13 cellular contexts compared by ENCODE assay signal in the genomic region with DNA sequence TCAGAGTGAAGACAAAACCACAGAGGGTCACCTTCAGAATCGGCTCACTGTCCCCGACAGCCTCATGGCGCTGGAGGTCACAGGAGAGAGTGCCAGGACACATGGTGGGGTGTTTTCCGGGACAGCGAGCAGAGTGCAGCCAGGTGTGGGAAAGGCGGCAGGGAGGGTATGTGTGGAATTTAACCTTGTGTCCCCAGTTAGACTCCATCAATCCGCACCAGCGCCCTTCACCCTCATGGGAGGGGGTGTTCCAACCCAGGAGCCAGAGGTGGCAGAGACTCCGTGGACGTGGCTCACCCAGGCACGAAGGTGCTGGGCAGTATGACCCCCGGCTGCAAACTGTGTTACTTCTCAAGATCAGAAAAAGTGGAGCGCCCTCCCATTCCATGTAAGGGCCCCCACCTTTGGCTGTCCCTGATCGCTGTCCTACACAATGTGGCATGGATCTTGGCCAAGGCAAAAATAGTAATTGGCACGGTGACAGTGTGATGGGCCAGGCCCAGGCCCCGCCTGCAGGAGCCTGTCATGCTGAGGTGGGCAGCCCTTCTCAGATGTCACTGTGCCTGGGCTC.
DNase-seq lines count a peak whose midpoint lies in the region; ATAC-seq, FAIRE-seq and TF ChIP-seq lines count a peak whose summit lies in the region.
"Had no signal": no experiment of that assay in that cellular context is flagged by ENCODE, and none has a peak within 500 bp of the region (broad histone marks: within the 10 kb centered on the region; RNA-seq: fewer than 3 reads in every experiment).

No MANE protein-coding gene starts in this region.

- peak; percentile 42 to 74 for DNase-seq in NCI-H2081 (lab: John Stamatoyannopoulos, UW)
- DNase-seq in NCI-H2081 treated with DMSO at 0.1 percent for 48 hours (lab: John Stamatoyannopoulos, UW) = no peak
- DNase-seq in astrocyte (ENCODE audit: low read depth) = peak; percentile 14
- DNase-seq in kidney tubule cell (ENCODE audit: low spot score) = peak; percentile 65
- no peak for DNase-seq in upper lobe of left lung
- DNase-seq in naive thymus-derived CD4-positive, alpha-beta T cell = no peak
- DNase-seq in prostate gland (ENCODE audit: low spot score) = no peak
- DNase-seq: 8988T; activated CD8-positive, alpha-beta memory T cell treated with anti-CD3 and anti-CD28 coated beads, Interleukin-2, amount 50 U/mL, for 4 hours; head of caudate nucleus; SIG-M5 had no signal

- H3K9ac ChIP-seq in astrocyte (ENCODE audit: low read length) = no peak overlapping the region

- H3K4me1 Mint-ChIP-seq in astrocyte (ENCODE audit: low read depth, unreplicated experiment) = peaks cover 18% of the 10 kb centered on the region
- peaks cover 0 to 12% (median 5%) of the 10 kb centered on the region in 7 donors for H3K4me1 Mint-ChIP-seq in naive thymus-derived CD4-positive, alpha-beta T cell

- peaks cover 7% of the 10 kb centered on the region for H3K27me3 Mint-ChIP-seq in astrocyte (ENCODE audit: low read depth, unreplicated experiment)
- H3K27me3 Mint-ChIP-seq in naive thymus-derived CD4-positive, alpha-beta T cell = no peaks in the 10 kb centered on the region

- TF ChIP-seq CTCF in astrocyte (IDR thresholded peaks at IDR 0.05; ENCODE audit: insufficient read depth, low read depth, low read length) = no peak
- TF ChIP-seq CTCF in upper lobe of left lung (IDR thresholded peaks at IDR 0.05) = no peak
- no peak for TF ChIP-seq CTCF in prostate gland (IDR thresholded peaks at IDR 0.05)

- no peak for TF ChIP-seq EP300 in upper lobe of left lung (IDR thresholded peaks at IDR 0.05)

- CTCF ChIA-PET in naive thymus-derived CD4-positive, alpha-beta T cell (lab: Charles Lee) = no interaction called here

- no peak overlapping the region for H2AFZ ChIP-seq in astrocyte (ENCODE audit: low read depth, low read length)

- H3K27me3 ChIP-seq in astrocyte (ENCODE audit: insufficient read depth, low read length) = no peaks in the 10 kb centered on the region
- no peaks in the 10 kb centered on the region for H3K27me3 ChIP-seq in upper lobe of left lung
- no peaks in the 10 kb centered on the region for H3K27me3 ChIP-seq in naive thymus-derived CD4-positive, alpha-beta T cell (ENCODE audit: control insufficient read depth in 2 of 2, insufficient read depth in 2 of 2, low read length in 2 of 2)
- no peaks in the 10 kb centered on the region for H3K27me3 ChIP-seq in prostate gland (replicated peaks; ENCODE audit: insufficient read depth)

- H3K4me2 ChIP-seq in astrocyte (ENCODE audit: low read length) = no peak overlapping the region

- H3K9me3 ChIP-seq in astrocyte (ENCODE audit: insufficient read depth, low read depth, low read length) (no peaks in the 10 kb centered on the region), upper lobe of left lung (no peaks in the 10 kb centered on the region), prostate gland (no peaks in the 10 kb centered on the region)
- no peaks in the 10 kb centered on the region for H3K9me3 ChIP-seq in naive thymus-derived CD4-positive, alpha-beta T cell (ENCODE audit: control insufficient read depth in 2 of 3, low read length in 3 of 3)

- H3K27ac ChIP-seq in astrocyte (ENCODE audit: low read depth, low read length) (no peak overlapping the region), upper lobe of left lung (peak overlapping the region; percentile 23 to 77 (median 55)), prostate gland (no peak overlapping the region)
- H3K27ac ChIP-seq in naive thymus-derived CD4-positive, alpha-beta T cell (ENCODE audit: low read depth, low read length) = no peak overlapping the region

- H3K4me3 Mint-ChIP-seq in astrocyte (ENCODE audit: unreplicated experiment) = no peak overlapping the region
- H3K4me3 Mint-ChIP-seq in naive thymus-derived CD4-positive, alpha-beta T cell = no peak overlapping the region

- no peaks in the 10 kb centered on the region for H3K79me2 ChIP-seq in astrocyte (ENCODE audit: insufficient read depth, low read length)

- H3K36me3 ChIP-seq in astrocyte (ENCODE audit: insufficient read depth, low read length) (no peaks in the 10 kb centered on the region), upper lobe of left lung (no peaks in the 10 kb centered on the region), prostate gland (no peaks in the 10 kb centered on the region)
- H3K36me3 ChIP-seq in naive thymus-derived CD4-positive, alpha-beta T cell (ENCODE audit: control insufficient read depth in 2 of 3, insufficient read depth in 3 of 3, low read length in 3 of 3) = no peaks in the 10 kb centered on the region

- H3K4me3 ChIP-seq in astrocyte (ENCODE audit: insufficient read depth, low read depth, low read length) (no peak overlapping the region), upper lobe of left lung (no peak overlapping the region), prostate gland (no peak overlapping the region)
- H3K4me3 ChIP-seq in naive thymus-derived CD4-positive, alpha-beta T cell (ENCODE audit: low read length) = no peak overlapping the region
- H3K4me3 ChIP-seq: GM12878 had no signal

- TF ChIP-seq POLR2A in upper lobe of left lung (IDR thresholded peaks at IDR 0.05) = no peak
- TF ChIP-seq POLR2A in prostate gland (IDR thresholded peaks at IDR 0.05) = no peak

- peaks cover 45% of the 10 kb centered on the region for H4K20me1 ChIP-seq in astrocyte (ENCODE audit: insufficient read depth, low read length)

- FAIRE-seq in astrocyte (lab: Jason Lieb, UNC) = no peak

- H3K27ac Mint-ChIP-seq in astrocyte (ENCODE audit: unreplicated experiment) = no peak overlapping the region
- peak overlapping the region in 1 of 9 donors; percentile 55 for H3K27ac Mint-ChIP-seq in naive thymus-derived CD4-positive, alpha-beta T cell

- POLR2A ChIA-PET in naive thymus-derived CD4-positive, alpha-beta T cell (lab: Charles Lee) = no interaction called here

- peaks cover 9% of the 10 kb centered on the region for H3K4me1 ChIP-seq in astrocyte (ENCODE audit: insufficient read depth, low read length)
- peaks cover 30 to 33% (median 31%) of the 10 kb centered on the region in 4 donors for H3K4me1 ChIP-seq in upper lobe of left lung
- H3K4me1 ChIP-seq in naive thymus-derived CD4-positive, alpha-beta T cell (ENCODE audit: control insufficient read depth in 2 of 2, insufficient read depth in 2 of 2, low read length in 2 of 2) = no peaks in the 10 kb centered on the region
- H3K4me1 ChIP-seq in prostate gland (replicated peaks) = no peaks in the 10 kb centered on the region

- ATAC-seq in upper lobe of left lung (ENCODE audit: low FRiP score in 2 of 2) (no peak), GM19455 (IDR thresholded peaks at IDR 0.05; ENCODE audit: unreplicated experiment) (no peak)
- no peak for ATAC-seq in naive thymus-derived CD4-positive, alpha-beta T cell
- ATAC-seq: GM12878 had no signal

- intact Hi-C loops in naive thymus-derived CD4-positive, alpha-beta T cell (cut with micrococcal nuclease) = no loop called here
- intact Hi-C loops in prostate gland (cut with DNase I) = no loop called here

- H3K9me3 Mint-ChIP-seq in astrocyte (ENCODE audit: unreplicated experiment) = no peaks in the 10 kb centered on the region
- peaks cover 0 to 1% (median 0%) of the 10 kb centered on the region in 11 donors for H3K9me3 Mint-ChIP-seq in naive thymus-derived CD4-positive, alpha-beta T cell

- H3K36me3 Mint-ChIP-seq in astrocyte (ENCODE audit: low read depth, unreplicated experiment) = peaks cover 4% of the 10 kb centered on the region
- H3K36me3 Mint-ChIP-seq in naive thymus-derived CD4-positive, alpha-beta T cell = peaks cover 0 to 7% (median 0%) of the 10 kb centered on the region in 5 donors

- 59 to 76% methylated on average over 9 to 16 of the region's 16 CpGs for WGBS in upper lobe of left lung, 2 donors
- WGBS in prostate gland = 43% methylated on average over 16 of the region's 16 CpGs

Comparison
In these comparisons a context has a peak if more than half of its experiments do, and no peak if none do; other contexts are left out.
1. DNase-seq: peak in NCI-H2081 (2 of 2), astrocyte (single experiment) and kidney tubule cell (single experiment); none in NCI-H2081 treated with DMSO at 0.1 percent for 48 hours (single experiment), upper lobe of left lung (0 of 2), naive thymus-derived CD4-positive, alpha-beta T cell (0 of 9) and prostate gland (single experiment).
2. H3K27ac ChIP-seq: peak in upper lobe of left lung (4 of 4); none in astrocyte (single experiment), naive thymus-derived CD4-positive, alpha-beta T cell (single experiment) and prostate gland (0 of 2).